Comparison of ENCODE assay signal across 9 cellular contexts in genomic region chr3:15804553-15805095, GRCh38. TPM values are rescaled to one million over a fixed set of nuclear protein-coding genes. Genes with fewer than 3 reads are reported as not detected.
A peak's percentile ranks its signal among the peaks of the same experiment; 100 is the strongest.
DNase-seq lines count a peak whose midpoint lies in the region; ATAC-seq, FAIRE-seq and TF ChIP-seq lines count a peak whose summit lies in the region.
"Had no signal": no experiment of that assay in that cellular context is flagged by ENCODE, and none has a peak within 500 bp of the region (broad histone marks: within the 10 kb centered on the region; RNA-seq: fewer than 3 reads in every experiment).

No MANE protein-coding gene starts in this region.

- no peak overlapping the region for H3K4me3 Mint-ChIP-seq in Calu3 (ENCODE audit: low read depth, unreplicated experiment)

- BruUV-seq in Calu3 (replicated peaks; lab: Mats Ljungman, UMichigan) = no TSS peak

- peak overlapping the region; percentile 16 for H3K27ac ChIP-seq in epithelial cell of prostate

- H3K36me3 Mint-ChIP-seq in Calu3 (ENCODE audit: insufficient read depth, unreplicated experiment) = no peaks in the 10 kb centered on the region

- peaks cover 56% of the 10 kb centered on the region for H3K4me1 Mint-ChIP-seq in Calu3 (ENCODE audit: low read depth, unreplicated experiment)

- no peak for TF ChIP-seq CTCF in Calu3 (IDR thresholded peaks at IDR 0.05; ENCODE audit: unreplicated experiment)

- H3K27ac Mint-ChIP-seq in Calu3 (ENCODE audit: unreplicated experiment) = peak overlapping the region; percentile 41

- ATAC-seq in GM21423 (IDR thresholded peaks at IDR 0.05; ENCODE audit: unreplicated experiment) = peak; percentile 64

- intact Hi-C loops in Calu3 (cut with micrococcal nuclease; ENCODE audit: unreplicated experiment) = no loop called here

- FAIRE-seq in HTR-8/SVneo (lab: Jason Lieb, UNC) = peak; percentile 46

- H3K9me3 Mint-ChIP-seq in Calu3 (ENCODE audit: low read depth, unreplicated experiment) = no peaks in the 10 kb centered on the region

- DNase-seq in Calu3 (no peak), HTR-8/SVneo (ENCODE audit: insufficient read length, low spot score) (no peak), epithelial cell of prostate (ENCODE audit: low read depth, low spot score) (no peak), mesenteric fat pad (ENCODE audit: low spot score) (no peak), NCI-H82 treated with DMSO at 0.1 percent for 48 hours (lab: John Stamatoyannopoulos, UW; ENCODE audit: unreplicated experiment) (no peak), cerebellar nuclear complex (lab: John Stamatoyannopoulos, UW) (no peak), NCI-H1694 treated with DMSO at 0.1 percent for 48 hours (lab: John Stamatoyannopoulos, UW) (no peak)
- DNase-seq: central memory CD4-positive, alpha-beta T cell had no signal

- H3K27me3 Mint-ChIP-seq in Calu3 (ENCODE audit: unreplicated experiment) = no peaks in the 10 kb centered on the region

- CTCF ChIA-PET in Calu3 (lab: Charles Lee) = no interaction called here

RNA-seq across cellular contexts. Expression of gene ANKRD28, which starts 6.8 kb away (rescaled TPM):
- total RNA-seq in Calu3 (2022) (54.2 and 57.7 TPM in 2 replicates), mesenteric fat pad (70.9 TPM)
